ENCODE assay signal across 16 cellular contexts in genomic region chr20:50493881-50494253, GRCh38.
"Had no signal": no experiment of that assay in that cellular context is flagged by ENCODE, and none has a peak within 500 bp of the region (broad histone marks: within the 10 kb centered on the region; RNA-seq: fewer than 3 reads in every experiment).

No MANE protein-coding gene starts in this region.

- H3K9me3 ChIP-seq: left ventricle myocardium inferior had no signal

- DNase-seq: activated CD4-positive, alpha-beta T cell treated with anti-CD3 and anti-CD28 coated beads for 1 hour; activated CD8-positive, alpha-beta memory T cell treated with anti-CD3 and anti-CD28 coated beads, Interleukin-2, amount 50 U/mL, for 4 hours; activated CD8-positive, alpha-beta T cell treated with anti-CD3 and anti-CD28 coated beads, Interleukin-2, amount 10 ng/mL, durations not matched to agents 7 days and 5 days; amniotic stem cell; caudate nucleus; hippocampal formation; kidney; left ventricle myocardium inferior; mesenchymal stem cell; nucleus accumbens; stimulated activated CD4-positive, alpha-beta T cell treated with anti-CD3 and anti-CD28 coated beads, Interleukin-2, amount 100 ng/mL, for 48 hours; stimulated activated naive CD8-positive, alpha-beta T cell treated with anti-CD3 and anti-CD28 coated beads, Interleukin-15, Interleukin-2, amounts not matched to agents 100 U/mL and 50 U/mL, for 24 hours; SW 1271 had no signal

- H3K9me3 Mint-ChIP-seq: natural killer cell treated with Interleukin-12 subunit alpha and Interleukin-12 subunit beta and Interleukin-15 and Interleukin-18, amount 100 ng/mL, for 72 hours; type B pancreatic cell had no signal

- H3K36me3 ChIP-seq: left ventricle myocardium inferior had no signal

- H3K36me3 Mint-ChIP-seq: activated naive CD8-positive, alpha-beta T cell; natural killer cell treated with Interleukin-12 subunit alpha and Interleukin-12 subunit beta and Interleukin-15 and Interleukin-18, amount 100 ng/mL, for 72 hours; type B pancreatic cell had no signal

- ATAC-seq: activated CD8-positive, alpha-beta T cell treated with anti-CD3 and anti-CD28 coated beads, Interleukin-2, amount 10 ng/mL, durations not matched to agents 7 days and 5 days had no signal

- H3K4me3 Mint-ChIP-seq: activated CD8-positive, alpha-beta T cell treated with anti-CD3 and anti-CD28 coated beads, Interleukin-2, amount 10 ng/mL, durations not matched to agents 7 days and 5 days; natural killer cell treated with Interleukin-12 subunit alpha and Interleukin-12 subunit beta and Interleukin-15 and Interleukin-18, amount 100 ng/mL, for 72 hours; type B pancreatic cell had no signal

- H3K4me1 ChIP-seq: left ventricle myocardium inferior had no signal

- H3K27ac Mint-ChIP-seq: activated CD8-positive, alpha-beta T cell treated with anti-CD3 and anti-CD28 coated beads, Interleukin-2, amount 10 ng/mL, durations not matched to agents 7 days and 5 days; type B pancreatic cell had no signal

- H3K27me3 Mint-ChIP-seq: activated naive CD8-positive, alpha-beta T cell; type B pancreatic cell had no signal

- H3K4me3 ChIP-seq: left ventricle myocardium inferior had no signal

- H3K27ac ChIP-seq: left ventricle myocardium inferior had no signal
